ENCODE assay signal across 17 cellular contexts in the genomic region with DNA sequence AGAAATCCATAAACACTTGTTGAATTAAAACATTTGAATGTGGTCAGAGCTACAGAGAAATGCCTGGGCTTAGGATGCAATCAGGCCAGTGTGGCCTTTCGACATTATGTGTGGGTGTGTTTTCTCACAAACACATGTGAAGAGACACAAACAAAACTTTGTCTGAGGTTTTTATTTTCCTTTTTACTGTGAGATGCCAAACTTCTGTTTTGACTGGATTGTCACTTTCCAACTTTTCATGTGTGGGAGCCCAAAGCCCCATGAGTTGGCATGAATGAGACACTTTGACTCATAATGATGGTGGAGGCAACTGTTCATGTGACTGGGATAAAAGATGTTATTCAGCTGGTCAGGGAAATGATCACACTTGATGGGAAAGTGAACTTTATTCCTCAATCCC.
A peak's percentile ranks its signal among the peaks of the same experiment; 100 is the strongest.
DNase-seq lines count a peak whose midpoint lies in the region; ATAC-seq and TF ChIP-seq lines count a peak whose summit lies in the region.
"Had no signal": no experiment of that assay in that cellular context is flagged by ENCODE, and none has a peak within 500 bp of the region (broad histone marks: within the 10 kb centered on the region; RNA-seq: fewer than 3 reads in every experiment).

No MANE protein-coding gene starts in this region.

- TF ChIP-seq CTCF in fibroblast of mammary gland (conservative IDR thresholded peaks at IDR 0.05; ENCODE audit: control insufficient read depth, insufficient read depth, low read depth, low read length): no peak
- TF ChIP-seq CTCF in GM13976 (IDR thresholded peaks at IDR 0.05; ENCODE audit: borderline replicate concordance, control extremely low read depth, extremely low read depth, insufficient read depth, missing control alignments): no peak

- H3K4me3 ChIP-seq in MG63 (no peak overlapping the region), fibroblast of mammary gland (ENCODE audit: control insufficient read depth, low read depth, low read length) (no peak overlapping the region)

- DNase-seq in CD1c-positive myeloid dendritic cell (ENCODE audit: extremely low spot score): peak; percentile 48
- DNase-seq in MG63: peak; percentile 48
- DNase-seq in fibroblast of mammary gland (ENCODE audit: low read depth): peak; percentile 80
- DNase-seq in sciatic nerve (ENCODE audit: low spot score): no peak
- no peak for DNase-seq in GM13976 (ENCODE audit: low spot score)
- DNase-seq in germinal center (ENCODE audit: low spot score): no peak
- DNase-seq in GF-D8 (lab: John Stamatoyannopoulos, UW): no peak
- DNase-seq: ACHN; CD8-positive, alpha-beta memory T cell; H9; Karpas-422; NCI-H1105 treated with DMSO at 0.1 percent for 48 hours; NCI-H187; NCI-H82; SIG-M5 had no signal

- in situ Hi-C loops in GM13976 (cut with MboI; ENCODE audit: low sequenced_read_pairs, unreplicated experiment): no loop called here

- no peaks in the 10 kb centered on the region for H3K36me3 ChIP-seq in MG63

- ATAC-seq in sciatic nerve (peak; percentile 73), GM21529 (IDR thresholded peaks at IDR 0.05; ENCODE audit: unreplicated experiment) (no peak)
- ATAC-seq: Panc1 had no signal

- H3K9me3 ChIP-seq in MG63: no peaks in the 10 kb centered on the region

- H3K27me3 ChIP-seq in MG63: no peaks in the 10 kb centered on the region

- intact Hi-C loops in sciatic nerve (cut with DNase I): no loop called here

Comparison
In these comparisons a context has a peak if more than half of its experiments do, and no peak if none do; other contexts are left out.
1. DNase-seq: peak in CD1c-positive myeloid dendritic cell (single experiment), MG63 (single experiment) and fibroblast of mammary gland (single experiment); none in sciatic nerve (single experiment), GM13976 (single experiment), germinal center (single experiment) and GF-D8 (single experiment).